ENCODE assay signal across 14 cellular contexts in genomic region chr19:51124216-51124615, GRCh38. TPM values are rescaled to one million over a fixed set of nuclear protein-coding genes. Genes with fewer than 3 reads are reported as not detected.
DNase-seq lines count a peak whose midpoint lies in the region; ATAC-seq and TF ChIP-seq lines count a peak whose summit lies in the region.
"Had no signal": no experiment of that assay in that cellular context is flagged by ENCODE, and none has a peak within 500 bp of the region (broad histone marks: within the 10 kb centered on the region; RNA-seq: fewer than 3 reads in every experiment).

No MANE protein-coding gene starts in this region.

- peak overlapping the region; percentile 6 for H3K27ac Mint-ChIP-seq in activated CD4-positive, alpha-beta T cell treated with anti-CD3 and anti-CD28 coated beads, Interleukin-2, amount 10 ng/mL, durations not matched to agents 24 days and 14 days
- H3K27ac Mint-ChIP-seq in activated CD4-positive, alpha-beta memory T cell treated with anti-CD3 and anti-CD28 coated beads, Interleukin-2, amount 10 ng/mL, durations not matched to agents 7 days and 5 days: peak overlapping the region; percentile 84
- peak overlapping the region; percentile 96 for H3K27ac Mint-ChIP-seq in stimulated activated naive CD8-positive, alpha-beta T cell treated with anti-CD3 and anti-CD28 coated beads, Interleukin-15, amount 100 ng/mL, for 72 hours
- H3K27ac Mint-ChIP-seq in osteocyte (ENCODE audit: unreplicated experiment): no peak overlapping the region
- H3K27ac Mint-ChIP-seq: HFFc6; stimulated activated naive B cell treated with anti-CD40 and anti-IgM and Interleukin-4, amounts not matched to agents 10 μg/mL and 1 μg/mL and 100 μg/mL, for 72 hours had no signal

- H3K27me3 ChIP-seq in layer of hippocampus (ENCODE audit: control insufficient read depth, insufficient read depth, low read length): no peaks in the 10 kb centered on the region

- H3K4me3 Mint-ChIP-seq in activated CD4-positive, alpha-beta T cell treated with anti-CD3 and anti-CD28 coated beads, Interleukin-2, amount 10 ng/mL, durations not matched to agents 24 days and 14 days: peak overlapping the region; percentile 62
- H3K4me3 Mint-ChIP-seq in activated CD4-positive, alpha-beta memory T cell treated with anti-CD3 and anti-CD28 coated beads, Interleukin-2, amount 10 ng/mL, durations not matched to agents 7 days and 5 days: peak overlapping the region; percentile 22
- H3K4me3 Mint-ChIP-seq in stimulated activated naive CD8-positive, alpha-beta T cell treated with anti-CD3 and anti-CD28 coated beads, Interleukin-15, amount 100 ng/mL, for 72 hours: peak overlapping the region; percentile 74 to 84
- H3K4me3 Mint-ChIP-seq in osteocyte (ENCODE audit: unreplicated experiment): no peak overlapping the region
- H3K4me3 Mint-ChIP-seq: HFFc6; stimulated activated naive B cell treated with anti-CD40 and anti-IgM and Interleukin-4, amounts not matched to agents 10 μg/mL and 1 μg/mL and 100 μg/mL, for 72 hours had no signal

- H3K27ac ChIP-seq in layer of hippocampus (ENCODE audit: low read depth, low read length): peak overlapping the region; percentile 68

- intact Hi-C loops in activated CD4-positive, alpha-beta T cell treated with anti-CD3 and anti-CD28 coated beads, Interleukin-2, amount 10 ng/mL, durations not matched to agents 24 days and 14 days (cut with micrococcal nuclease): no loop called here

- peaks cover under 1% of the 10 kb centered on the region for H3K27me3 Mint-ChIP-seq in activated CD4-positive, alpha-beta T cell treated with anti-CD3 and anti-CD28 coated beads, Interleukin-2, amount 10 ng/mL, durations not matched to agents 24 days and 14 days
- peaks cover 7% of the 10 kb centered on the region for H3K27me3 Mint-ChIP-seq in activated CD4-positive, alpha-beta memory T cell treated with anti-CD3 and anti-CD28 coated beads, Interleukin-2, amount 10 ng/mL, durations not matched to agents 7 days and 5 days
- no peaks in the 10 kb centered on the region for H3K27me3 Mint-ChIP-seq in stimulated activated naive CD8-positive, alpha-beta T cell treated with anti-CD3 and anti-CD28 coated beads, Interleukin-15, amount 100 ng/mL, for 72 hours
- no peaks in the 10 kb centered on the region for H3K27me3 Mint-ChIP-seq in osteocyte (ENCODE audit: unreplicated experiment)

- H3K4me1 Mint-ChIP-seq in activated CD4-positive, alpha-beta T cell treated with anti-CD3 and anti-CD28 coated beads, Interleukin-2, amount 10 ng/mL, durations not matched to agents 24 days and 14 days: peaks cover 48% of the 10 kb centered on the region
- peaks cover 72% of the 10 kb centered on the region for H3K4me1 Mint-ChIP-seq in activated CD4-positive, alpha-beta memory T cell treated with anti-CD3 and anti-CD28 coated beads, Interleukin-2, amount 10 ng/mL, durations not matched to agents 7 days and 5 days
- peaks cover 85% of the 10 kb centered on the region for H3K4me1 Mint-ChIP-seq in stimulated activated naive CD8-positive, alpha-beta T cell treated with anti-CD3 and anti-CD28 coated beads, Interleukin-15, amount 100 ng/mL, for 72 hours
- peaks cover 7% of the 10 kb centered on the region for H3K4me1 Mint-ChIP-seq in osteocyte (ENCODE audit: unreplicated experiment)

- no peak for ATAC-seq in stimulated activated naive CD8-positive, alpha-beta T cell treated with anti-CD3 and anti-CD28 coated beads, Interleukin-15, amount 100 ng/mL, for 72 hours
- no peak for ATAC-seq in HG03354 (IDR thresholded peaks at IDR 0.05; ENCODE audit: poor library complexity, severe bottlenecking, unreplicated experiment)

- DNase-seq in activated CD4-positive, alpha-beta T cell treated with anti-CD3 and anti-CD28 coated beads, Interleukin-2, amount 10 ng/mL, durations not matched to agents 24 days and 14 days: no peak
- no peak for DNase-seq in activated CD4-positive, alpha-beta T cell treated with anti-CD3 and anti-CD28 coated beads for 1 hour
- no peak for DNase-seq in activated CD4-positive, alpha-beta memory T cell treated with anti-CD3 and anti-CD28 coated beads, Interleukin-2, amount 10 ng/mL, durations not matched to agents 7 days and 5 days
- no peak for DNase-seq in stimulated activated naive CD8-positive, alpha-beta T cell treated with anti-CD3 and anti-CD28 coated beads, Interleukin-15, amount 100 ng/mL, for 72 hours
- DNase-seq in middle frontal gyrus (ENCODE audit: extremely low spot score, low spot score) (no peak), osteocyte (ENCODE audit: extremely low spot score, unreplicated experiment) (no peak)
- DNase-seq: effector CD4-positive, alpha-beta T cell; HFFc6; NCI-H774; stimulated activated naive B cell treated with anti-CD40 and anti-IgM and Interleukin-4, amounts not matched to agents 10 μg/mL and 1 μg/mL and 100 μg/mL, for 72 hours; SW 1271 had no signal

- CTCF ChIA-PET in activated CD4-positive, alpha-beta memory T cell treated with anti-CD3 and anti-CD28 coated beads, Interleukin-2, amount 10 ng/mL, durations not matched to agents 7 days and 5 days (lab: Charles Lee): interaction anchor here (1.3 kb wide), 1 partner anchor 9 kb away, joined by 4 read pairs; no protein-coding TSS in a partner anchor

- H3K9me3 Mint-ChIP-seq in activated CD4-positive, alpha-beta T cell treated with anti-CD3 and anti-CD28 coated beads, Interleukin-2, amount 10 ng/mL, durations not matched to agents 24 days and 14 days: no peaks in the 10 kb centered on the region
- no peaks in the 10 kb centered on the region for H3K9me3 Mint-ChIP-seq in activated CD4-positive, alpha-beta memory T cell treated with anti-CD3 and anti-CD28 coated beads, Interleukin-2, amount 10 ng/mL, durations not matched to agents 7 days and 5 days
- H3K9me3 Mint-ChIP-seq in stimulated activated naive CD8-positive, alpha-beta T cell treated with anti-CD3 and anti-CD28 coated beads, Interleukin-15, amount 100 ng/mL, for 72 hours: no peaks in the 10 kb centered on the region
- no peaks in the 10 kb centered on the region for H3K9me3 Mint-ChIP-seq in osteocyte (ENCODE audit: unreplicated experiment)

- POLR2A ChIA-PET in activated CD4-positive, alpha-beta memory T cell treated with anti-CD3 and anti-CD28 coated beads, Interleukin-2, amount 10 ng/mL, durations not matched to agents 7 days and 5 days (lab: Charles Lee): interaction anchor here (1.0 kb wide), 1 partner anchor 10 kb away, joined by 4 read pairs; no protein-coding TSS in a partner anchor

- no peak for TF ChIP-seq CTCF in osteocyte (IDR thresholded peaks at IDR 0.05)

- no peaks in the 10 kb centered on the region for H3K36me3 Mint-ChIP-seq in activated CD4-positive, alpha-beta T cell treated with anti-CD3 and anti-CD28 coated beads, Interleukin-2, amount 10 ng/mL, durations not matched to agents 24 days and 14 days (ENCODE audit: low read depth)
- peaks cover 3% of the 10 kb centered on the region for H3K36me3 Mint-ChIP-seq in activated CD4-positive, alpha-beta memory T cell treated with anti-CD3 and anti-CD28 coated beads, Interleukin-2, amount 10 ng/mL, durations not matched to agents 7 days and 5 days (ENCODE audit: low read depth)
- no peaks in the 10 kb centered on the region for H3K36me3 Mint-ChIP-seq in osteocyte (ENCODE audit: unreplicated experiment)
- H3K36me3 Mint-ChIP-seq: stimulated activated naive B cell treated with anti-CD40 and anti-IgM and Interleukin-4, amounts not matched to agents 10 μg/mL and 1 μg/mL and 100 μg/mL, for 72 hours had no signal

RNA-seq across cellular contexts. Expression of gene SIGLEC9, which starts 0.5 kb away (rescaled TPM):
- total RNA-seq in activated CD4-positive, alpha-beta T cell treated with anti-CD3 and anti-CD28 coated beads, Interleukin-2, amount 10 ng/mL, durations not matched to agents 24 days and 14 days: 0.33 and 0.52 TPM in 2 replicates
- 1 to 10 TPM; 1.1 to 1.7 TPM for total RNA-seq in activated CD4-positive, alpha-beta memory T cell treated with anti-CD3 and anti-CD28 coated beads, Interleukin-2, amount 10 ng/mL, durations not matched to agents 7 days and 5 days
- not detected in 2 replicates for total RNA-seq in osteocyte
- total RNA-seq: HFFc6 had no signal

RNA-seq across cellular contexts. Expression of gene CTU1, which starts 16.0 kb away (rescaled TPM):
- 12.8 and 13.4 TPM in 2 replicates for total RNA-seq in activated CD4-positive, alpha-beta T cell treated with anti-CD3 and anti-CD28 coated beads, Interleukin-2, amount 10 ng/mL, durations not matched to agents 24 days and 14 days
- total RNA-seq in activated CD4-positive, alpha-beta memory T cell treated with anti-CD3 and anti-CD28 coated beads, Interleukin-2, amount 10 ng/mL, durations not matched to agents 7 days and 5 days: 1 to 10 TPM; 9.0 to 9.4 TPM
- 5.6 and 6.5 TPM in 2 replicates for total RNA-seq in osteocyte

RNA-seq across cellular contexts. Expression of gene SIGLEC7, which starts 17.9 kb away (rescaled TPM):
- not detected in 2 replicates for total RNA-seq in activated CD4-positive, alpha-beta T cell treated with anti-CD3 and anti-CD28 coated beads, Interleukin-2, amount 10 ng/mL, durations not matched to agents 24 days and 14 days
- total RNA-seq in activated CD4-positive, alpha-beta memory T cell treated with anti-CD3 and anti-CD28 coated beads, Interleukin-2, amount 10 ng/mL, durations not matched to agents 7 days and 5 days: not detected
- total RNA-seq in osteocyte: not detected in 2 replicates
- total RNA-seq: HFFc6 had no signal

RNA-seq across cellular contexts. Expression of gene KLK14, which starts 41.5 kb away (rescaled TPM):
- 0.91 and 1.1 TPM in 2 replicates for total RNA-seq in activated CD4-positive, alpha-beta T cell treated with anti-CD3 and anti-CD28 coated beads, Interleukin-2, amount 10 ng/mL, durations not matched to agents 24 days and 14 days
- total RNA-seq in activated CD4-positive, alpha-beta memory T cell treated with anti-CD3 and anti-CD28 coated beads, Interleukin-2, amount 10 ng/mL, durations not matched to agents 7 days and 5 days: under 1 TPM in 1 of 2 experiments, not detected in 1; 0.20 TPM
- total RNA-seq in osteocyte: not detected in 2 replicates

RNA-seq across cellular contexts. Expression of gene KLK13, which starts 59.3 kb away (rescaled TPM):
- not detected in 2 replicates for total RNA-seq in activated CD4-positive, alpha-beta T cell treated with anti-CD3 and anti-CD28 coated beads, Interleukin-2, amount 10 ng/mL, durations not matched to agents 24 days and 14 days
- not detected for total RNA-seq in activated CD4-positive, alpha-beta memory T cell treated with anti-CD3 and anti-CD28 coated beads, Interleukin-2, amount 10 ng/mL, durations not matched to agents 7 days and 5 days
- total RNA-seq in osteocyte: not detected in 2 replicates
- total RNA-seq: breast epithelium, HFFc6 had no signal
